1 cellular context compared by ENCODE assay signal in genomic region chr3:128411574-128412064, GRCh38.
TF ChIP-seq lines count a peak whose summit lies in the region.

No MANE protein-coding gene starts in this region.

TF ChIP-seq in HepG2, 621 proteins besides CTCF, POLR2A, EP300 and RAD21 (continued from another document):
- no peak for TF ChIP-seq ETS1 (CRISPR knock-in tag; IDR thresholded peaks at IDR 0.05)
- peak; percentile 66 for TF ChIP-seq MNT (IDR thresholded peaks at IDR 0.05)
